Comparison of ENCODE assay signal across 8 cellular contexts in the genomic region with DNA sequence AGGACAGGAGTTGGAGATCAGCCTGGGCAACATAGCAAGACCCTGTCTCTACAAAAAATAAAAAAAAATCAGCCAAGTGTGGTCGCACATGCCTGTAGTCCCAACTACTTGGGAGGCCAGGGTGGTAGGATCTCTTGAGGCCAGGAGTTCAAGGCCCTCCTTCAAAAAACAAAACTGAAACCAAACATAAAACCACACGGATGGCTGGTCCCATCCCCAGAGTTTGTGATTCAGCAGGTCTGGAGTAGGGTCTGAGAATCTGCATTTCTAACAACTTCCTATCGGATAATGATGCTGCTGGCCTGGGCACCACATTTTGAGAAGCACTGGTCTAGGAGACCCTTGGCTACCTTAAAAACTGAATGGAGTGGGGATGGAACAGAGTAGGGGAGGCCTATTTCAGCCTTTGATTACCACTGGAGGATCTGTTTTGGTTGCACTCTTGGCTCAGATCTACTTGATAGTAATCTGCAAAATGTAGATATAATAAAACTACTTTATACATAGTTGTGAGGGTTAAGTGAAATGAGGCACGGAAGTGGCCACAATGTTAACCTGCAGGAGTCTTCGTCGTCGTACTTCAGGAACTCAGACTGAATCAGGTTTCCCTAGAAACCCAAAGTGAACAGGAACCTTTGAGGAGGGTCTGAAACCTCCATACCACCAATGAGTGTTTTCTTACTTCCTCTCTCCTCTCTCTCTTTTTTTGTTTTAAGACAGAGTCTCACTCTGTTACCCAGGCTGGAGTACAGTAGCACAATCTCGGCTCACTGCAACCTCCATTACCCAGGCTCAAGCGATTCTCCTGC. TPM values are rescaled to one million over a fixed set of nuclear protein-coding genes. Genes with fewer than 3 reads are reported as not detected.
A peak's percentile ranks its signal among the peaks of the same experiment; 100 is the strongest.
DNase-seq lines count a peak whose midpoint lies in the region; ATAC-seq, FAIRE-seq and TF ChIP-seq lines count a peak whose summit lies in the region.

No MANE protein-coding gene starts in this region.

- H3K36me3 ChIP-seq in CD4-positive, alpha-beta memory T cell (ENCODE audit: insufficient read depth, low read length) = no peaks in the 10 kb centered on the region

- H3K27ac ChIP-seq in CD4-positive, alpha-beta memory T cell (ENCODE audit: low read depth, low read length) = peak overlapping the region; percentile 16

- peak overlapping the region; percentile 22 to 90 (median 78) for H3K4me3 Mint-ChIP-seq in CD4-positive, alpha-beta memory T cell
- peak overlapping the region; percentile 65 for H3K4me3 Mint-ChIP-seq in T-helper 2 cell treated with Interferon-gamma antibody and Interleukin-4, amounts not matched to agents 5 μg/mL and 100 μg/mL, for 36 hours

- peak overlapping the region; percentile 66 to 96 (median 94) for H3K27ac Mint-ChIP-seq in CD4-positive, alpha-beta memory T cell
- H3K27ac Mint-ChIP-seq in T-helper 2 cell treated with Interferon-gamma antibody and Interleukin-4, amounts not matched to agents 5 μg/mL and 100 μg/mL, for 36 hours = peak overlapping the region; percentile 93

- no peak for FAIRE-seq in HTR-8/SVneo (lab: Jason Lieb, UNC)

- intact Hi-C loops in CD4-positive, alpha-beta memory T cell (cut with micrococcal nuclease) = no loop called here
- intact Hi-C loops in lower leg skin (cut with DNase I; ENCODE audit: low total_unique reads) = no loop called here

- H3K36me3 Mint-ChIP-seq in CD4-positive, alpha-beta memory T cell = peaks cover 0 to 4% of the 10 kb centered on the region in 2 donors
- peaks cover 8% of the 10 kb centered on the region for H3K36me3 Mint-ChIP-seq in T-helper 2 cell treated with Interferon-gamma antibody and Interleukin-4, amounts not matched to agents 5 μg/mL and 100 μg/mL, for 36 hours (ENCODE audit: low read depth)

- H3K9me3 ChIP-seq in CD4-positive, alpha-beta memory T cell (ENCODE audit: control insufficient read depth in 1 of 2, low read length in 2 of 2) = no peaks in the 10 kb centered on the region

- ATAC-seq in GM19324 (IDR thresholded peaks at IDR 0.05; ENCODE audit: low FRiP score, unreplicated experiment) = peak; percentile 68
- peak; percentile 53 for ATAC-seq in HG03039 (IDR thresholded peaks at IDR 0.05; ENCODE audit: unreplicated experiment)

- no peak for TF ChIP-seq CTCF in lower leg skin (IDR thresholded peaks at IDR 0.05)

- no peak overlapping the region for H3K4me3 ChIP-seq in CD4-positive, alpha-beta memory T cell (ENCODE audit: low read length in 2 of 2)
- H3K4me3 ChIP-seq in lower leg skin (ENCODE audit: low read depth, poor library complexity, severe bottlenecking) = no peak overlapping the region

- WGBS in lower leg skin, 2 donors = 71% methylated on average over 9 of the region's 9 CpGs

- H3K4me1 ChIP-seq in CD4-positive, alpha-beta memory T cell (ENCODE audit: insufficient read depth, low read length) = peaks cover 20% of the 10 kb centered on the region

- TF ChIP-seq POLR2A in lower leg skin (IDR thresholded peaks at IDR 0.05) = no peak

- H3K9me3 Mint-ChIP-seq in CD4-positive, alpha-beta memory T cell = no peaks in the 10 kb centered on the region
- H3K9me3 Mint-ChIP-seq in T-helper 2 cell treated with Interferon-gamma antibody and Interleukin-4, amounts not matched to agents 5 μg/mL and 100 μg/mL, for 36 hours = no peaks in the 10 kb centered on the region

- H3K27me3 ChIP-seq in CD4-positive, alpha-beta memory T cell (ENCODE audit: insufficient read depth, low read length) = no peaks in the 10 kb centered on the region

- peaks cover 7 to 24% (median 13%) of the 10 kb centered on the region in 4 donors for H3K4me1 Mint-ChIP-seq in CD4-positive, alpha-beta memory T cell
- H3K4me1 Mint-ChIP-seq in T-helper 2 cell treated with Interferon-gamma antibody and Interleukin-4, amounts not matched to agents 5 μg/mL and 100 μg/mL, for 36 hours (ENCODE audit: low read depth) = peaks cover 37% of the 10 kb centered on the region

- POLR2A ChIA-PET in CD4-positive, alpha-beta memory T cell (lab: Charles Lee; ENCODE audit: partially characterized antibody) = interaction anchor here (10.2 kb wide), 1 partner anchor 24 kb away, joined by 144 read pairs; a partner anchor contains a TSS

- peak in 4 of 5 donors; percentile 8 to 35 (median 20) for DNase-seq in CD4-positive, alpha-beta memory T cell
- DNase-seq in T-helper 2 cell treated with Interferon-gamma antibody and Interleukin-4, amounts not matched to agents 5 μg/mL and 100 μg/mL, for 36 hours (ENCODE audit: low spot score) = peak; percentile 39
- no peak for DNase-seq in effector CD4-positive, alpha-beta T cell
- no peak for DNase-seq in HTR-8/SVneo (ENCODE audit: insufficient read length, low spot score)
- no peak for DNase-seq in lower leg skin (ENCODE audit: low spot score in 2 of 2)
- no peak for DNase-seq in COLO668 (lab: John Stamatoyannopoulos, UW; ENCODE audit: unreplicated experiment)

- H3K27me3 Mint-ChIP-seq in CD4-positive, alpha-beta memory T cell = no peaks in the 10 kb centered on the region
- no peaks in the 10 kb centered on the region for H3K27me3 Mint-ChIP-seq in T-helper 2 cell treated with Interferon-gamma antibody and Interleukin-4, amounts not matched to agents 5 μg/mL and 100 μg/mL, for 36 hours (ENCODE audit: low read depth)

- CTCF ChIA-PET in CD4-positive, alpha-beta memory T cell (lab: Charles Lee; ENCODE audit: partially characterized antibody) = interaction anchor here (0.9 to 9.2 kb wide), 5 partner anchors 18 to 126 kb away, joined by 3 to 192 read pairs (median 7); a partner anchor contains a TSS

RNA-seq across cellular contexts. Expression of a gene that starts 25.5 kb away (rescaled TPM):
- total RNA-seq in CD4-positive, alpha-beta memory T cell = 10 to 100 TPM; 86.9 TPM
- polyA plus RNA-seq in CD4-positive, alpha-beta memory T cell = 10 to 100 TPM; 39.6 to 63.6 TPM
- total RNA-seq in lower leg skin = 100 to 1,000 TPM; 120 to 156 (median 128) TPM

Comparison
In these comparisons a context has a peak if more than half of its experiments do, and no peak if none do; other contexts are left out.
1. DNase-seq: peak in CD4-positive, alpha-beta memory T cell (4 of 5) and T-helper 2 cell treated with Interferon-gamma antibody and Interleukin-4, amounts not matched to agents 5 μg/mL and 100 μg/mL, for 36 hours (single experiment); none in effector CD4-positive, alpha-beta T cell (single experiment), HTR-8/SVneo (single experiment), lower leg skin (0 of 2) and COLO668 (single experiment).